ENCODE assay signal across 8 cellular contexts in genomic region chr7:93442478-93443224, GRCh38.
A peak's percentile ranks its signal among the peaks of the same experiment; 100 is the strongest.
DNase-seq lines count a peak whose midpoint lies in the region; ATAC-seq and TF ChIP-seq lines count a peak whose summit lies in the region.

No MANE protein-coding gene starts in this region.

- intact Hi-C loops in activated CD4-positive, alpha-beta T cell treated with anti-CD3 and anti-CD28 coated beads for 36 hours (cut with DNase I, micrococcal nuclease): loop anchor here (1.0 to 10.0 kb wide), 6 partner anchors 108 to 952 kb away; partner anchors contain the start of gene COL1A2 (in 2 of the 2)

- peak; percentile 62 for DNase-seq in activated CD4-positive, alpha-beta T cell treated with anti-CD3 and anti-CD28 coated beads for 36 hours
- no peak for DNase-seq in activated CD4-positive, alpha-beta T cell treated with anti-CD3 and anti-CD28 coated beads for 1 hour
- DNase-seq in activated CD4-positive, CD25-positive, alpha-beta regulatory T cell treated with anti-CD3 and anti-CD28 coated beads, Interleukin-2, amount 50 U/mL, for 72 hours: peak; percentile 31
- peak; percentile 9 for DNase-seq in fibroblast of peridontal ligament (ENCODE audit: extremely low read depth)
- peak; percentile 8 for DNase-seq in stimulated activated CD4-positive, alpha-beta T cell treated with anti-CD3 and anti-CD28 coated beads, Interleukin-1b, Interleukin-23, amount 100 ng/mL, for 4 hours (ENCODE audit: low read depth in 2 of 2)
- DNase-seq in NCI-H128 (lab: John Stamatoyannopoulos, UW; ENCODE audit: unreplicated experiment): no peak

- no peaks in the 10 kb centered on the region for H3K9me3 Mint-ChIP-seq in activated CD4-positive, alpha-beta T cell treated with anti-CD3 and anti-CD28 coated beads for 36 hours (ENCODE audit: low read depth)

- CTCF ChIA-PET in activated CD4-positive, alpha-beta T cell treated with anti-CD3 and anti-CD28 coated beads for 36 hours (lab: Charles Lee): interaction anchor here (0.8 to 1.9 kb wide), 9 partner anchors 11 to 952 kb away, joined by 3 to 10 read pairs (median 4); partner anchors contain the start of gene COL1A2

- no peak overlapping the region for H3K27ac Mint-ChIP-seq in activated CD4-positive, alpha-beta T cell treated with anti-CD3 and anti-CD28 coated beads for 36 hours

- no peaks in the 10 kb centered on the region for H3K27me3 Mint-ChIP-seq in activated CD4-positive, alpha-beta T cell treated with anti-CD3 and anti-CD28 coated beads for 36 hours

- H3K36me3 Mint-ChIP-seq in activated CD4-positive, alpha-beta T cell treated with anti-CD3 and anti-CD28 coated beads for 36 hours (ENCODE audit: low read depth): no peaks in the 10 kb centered on the region

- POLR2A ChIA-PET in activated CD4-positive, alpha-beta T cell treated with anti-CD3 and anti-CD28 coated beads for 36 hours (lab: Charles Lee): no interaction called here

- peak; percentile 58 for ATAC-seq in activated CD4-positive, alpha-beta T cell treated with anti-CD3 and anti-CD28 coated beads for 36 hours
- ATAC-seq in GM21717 (IDR thresholded peaks at IDR 0.05; ENCODE audit: unreplicated experiment): peak; percentile 76

- TF ChIP-seq CTCF in LNCAP (IDR thresholded peaks at IDR 0.05): peak; percentile 83

- no peak overlapping the region for H3K4me3 Mint-ChIP-seq in activated CD4-positive, alpha-beta T cell treated with anti-CD3 and anti-CD28 coated beads for 36 hours

- H3K4me1 Mint-ChIP-seq in activated CD4-positive, alpha-beta T cell treated with anti-CD3 and anti-CD28 coated beads for 36 hours: no peaks in the 10 kb centered on the region

Comparison
In these comparisons a context has a peak if more than half of its experiments do, and no peak if none do; other contexts are left out.
1. DNase-seq: peak in activated CD4-positive, alpha-beta T cell treated with anti-CD3 and anti-CD28 coated beads for 36 hours (single experiment), activated CD4-positive, CD25-positive, alpha-beta regulatory T cell treated with anti-CD3 and anti-CD28 coated beads, Interleukin-2, amount 50 U/mL, for 72 hours (single experiment), fibroblast of peridontal ligament (single experiment) and stimulated activated CD4-positive, alpha-beta T cell treated with anti-CD3 and anti-CD28 coated beads, Interleukin-1b, Interleukin-23, amount 100 ng/mL, for 4 hours (2 of 2); none in activated CD4-positive, alpha-beta T cell treated with anti-CD3 and anti-CD28 coated beads for 1 hour (single experiment) and NCI-H128 (single experiment).